1 cellular context compared by ENCODE assay signal in the genomic region with DNA sequence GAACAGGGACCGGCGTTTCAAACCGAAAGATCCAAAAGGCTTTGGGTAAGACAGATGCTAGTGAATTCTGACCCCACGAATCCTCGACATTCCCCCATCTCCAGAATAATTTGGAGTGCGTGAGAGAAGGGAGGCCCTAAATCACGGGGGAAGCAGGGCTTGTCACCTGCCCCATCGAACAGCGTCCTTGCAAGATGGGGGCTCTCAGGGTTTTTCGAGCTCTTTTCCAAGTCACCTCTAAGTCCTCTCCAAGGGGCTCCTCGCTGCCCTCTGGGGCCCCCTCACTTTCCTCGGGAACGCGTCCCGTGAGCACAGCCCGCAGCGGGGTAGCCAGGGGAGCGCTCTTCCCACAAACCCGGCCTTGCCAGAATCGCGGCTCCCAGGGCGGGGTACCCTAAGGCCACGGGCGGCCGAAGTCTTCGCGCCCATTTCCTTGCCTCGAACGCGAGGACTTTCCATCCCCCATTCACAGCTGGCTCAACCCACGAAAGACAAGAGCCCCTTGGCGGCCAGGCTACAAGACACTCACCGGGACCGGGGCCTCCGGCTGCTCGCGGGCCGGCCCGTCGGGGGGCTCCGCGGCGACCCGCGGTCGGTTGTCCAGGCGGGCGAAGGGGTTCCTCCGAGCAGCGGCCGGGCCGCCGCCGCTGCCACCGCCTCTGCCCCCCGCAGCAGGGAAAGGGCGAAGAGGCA.
TF ChIP-seq lines count a peak whose summit lies in the region.

No MANE protein-coding gene starts in this region.

TF ChIP-seq in K562, 482 proteins besides CTCF, POLR2A, EP300 and RAD21 (continued from another document and continues in another):
- TF ChIP-seq HEY1 (CRISPR knock-in tag; IDR thresholded peaks at IDR 0.05; ENCODE audit: borderline replicate concordance): no peak
- TF ChIP-seq NFIX (CRISPR knock-in tag; IDR thresholded peaks at IDR 0.05; ENCODE audit: low read depth): no peak
- TF ChIP-seq, protein P1, sequence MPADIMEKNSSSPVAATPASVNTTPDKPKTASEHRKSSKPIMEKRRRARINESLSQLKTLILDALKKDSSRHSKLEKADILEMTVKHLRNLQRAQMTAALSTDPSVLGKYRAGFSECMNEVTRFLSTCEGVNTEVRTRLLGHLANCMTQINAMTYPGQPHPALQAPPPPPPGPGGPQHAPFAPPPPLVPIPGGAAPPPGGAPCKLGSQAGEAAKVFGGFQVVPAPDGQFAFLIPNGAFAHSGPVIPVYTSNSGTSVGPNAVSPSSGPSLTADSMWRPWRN (IDR thresholded peaks at IDR 0.05; ENCODE audit: low read depth): no peak
- TF ChIP-seq NFE2 (IDR thresholded peaks at IDR 0.05; ENCODE audit: low read depth): no peak
- TF ChIP-seq NR3C1 (CRISPR knock-in tag; IDR thresholded peaks at IDR 0.05): no peak
- no peak for TF ChIP-seq ZFP30 (CRISPR knock-in tag; IDR thresholded peaks at IDR 0.05; ENCODE audit: borderline replicate concordance)
- TF ChIP-seq, protein P2, sequence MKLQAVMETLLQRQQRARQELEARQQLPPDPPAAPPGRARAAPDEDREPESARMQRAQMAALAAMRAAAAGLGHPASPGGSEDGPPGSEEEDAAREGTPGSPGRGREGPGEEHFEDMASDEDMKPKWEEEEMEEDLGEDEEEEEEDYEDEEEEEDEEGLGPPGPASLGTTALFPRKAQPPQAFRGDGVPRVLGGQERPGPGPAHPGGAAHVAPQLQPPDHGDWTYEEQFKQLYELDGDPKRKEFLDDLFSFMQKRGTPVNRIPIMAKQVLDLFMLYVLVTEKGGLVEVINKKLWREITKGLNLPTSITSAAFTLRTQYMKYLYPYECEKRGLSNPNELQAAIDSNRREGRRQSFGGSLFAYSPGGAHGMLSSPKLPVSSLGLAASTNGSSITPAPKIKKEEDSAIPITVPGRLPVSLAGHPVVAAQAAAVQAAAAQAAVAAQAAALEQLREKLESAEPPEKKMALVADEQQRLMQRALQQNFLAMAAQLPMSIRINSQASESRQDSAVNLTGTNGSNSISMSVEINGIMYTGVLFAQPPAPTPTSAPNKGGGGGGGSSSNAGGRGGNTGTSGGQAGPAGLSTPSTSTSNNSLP (IDR thresholded peaks at IDR 0.05; ENCODE audit: borderline replicate concordance, low read depth, low read length): no peak
- TF ChIP-seq C11orf30 (IDR thresholded peaks at IDR 0.05; ENCODE audit: low read depth): no peak
- peak in 2 of 3 experiments; percentile 10 to 20 for TF ChIP-seq YY1 (IDR thresholded peaks at IDR 0.05; ENCODE audit: borderline replicate concordance in 1 of 3, control insufficient read depth in 1 of 3, extremely low read depth in 1 of 3, insufficient read depth in 3 of 3, insufficient read length in 1 of 3, insufficient replicate concordance in 2 of 3, low read depth in 1 of 3, low read length in 2 of 3)
- TF ChIP-seq, protein P3, sequence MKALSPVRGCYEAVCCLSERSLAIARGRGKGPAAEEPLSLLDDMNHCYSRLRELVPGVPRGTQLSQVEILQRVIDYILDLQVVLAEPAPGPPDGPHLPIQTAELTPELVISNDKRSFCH (CRISPR knock-in tag; IDR thresholded peaks at IDR 0.05): no peak
- TF ChIP-seq, protein P3 (tag; IDR thresholded peaks at IDR 0.05): peak; percentile 82; the same call in 1 of the 2 replicates
- TF ChIP-seq, protein P4, sequence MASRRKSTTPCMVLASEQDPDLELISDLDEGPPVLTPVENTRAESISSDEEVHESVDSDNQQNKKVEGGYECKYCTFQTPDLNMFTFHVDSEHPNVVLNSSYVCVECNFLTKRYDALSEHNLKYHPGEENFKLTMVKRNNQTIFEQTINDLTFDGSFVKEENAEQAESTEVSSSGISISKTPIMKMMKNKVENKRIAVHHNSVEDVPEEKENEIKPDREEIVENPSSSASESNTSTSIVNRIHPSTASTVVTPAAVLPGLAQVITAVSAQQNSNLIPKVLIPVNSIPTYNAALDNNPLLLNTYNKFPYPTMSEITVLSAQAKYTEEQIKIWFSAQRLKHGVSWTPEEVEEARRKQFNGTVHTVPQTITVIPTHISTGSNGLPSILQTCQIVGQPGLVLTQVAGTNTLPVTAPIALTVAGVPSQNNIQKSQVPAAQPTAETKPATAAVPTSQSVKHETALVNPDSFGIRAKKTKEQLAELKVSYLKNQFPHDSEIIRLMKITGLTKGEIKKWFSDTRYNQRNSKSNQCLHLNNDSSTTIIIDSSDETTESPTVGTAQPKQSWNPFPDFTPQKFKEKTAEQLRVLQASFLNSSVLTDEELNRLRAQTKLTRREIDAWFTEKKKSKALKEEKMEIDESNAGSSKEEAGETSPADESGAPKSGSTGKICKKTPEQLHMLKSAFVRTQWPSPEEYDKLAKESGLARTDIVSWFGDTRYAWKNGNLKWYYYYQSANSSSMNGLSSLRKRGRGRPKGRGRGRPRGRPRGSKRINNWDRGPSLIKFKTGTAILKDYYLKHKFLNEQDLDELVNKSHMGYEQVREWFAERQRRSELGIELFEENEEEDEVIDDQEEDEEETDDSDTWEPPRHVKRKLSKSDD (conservative IDR thresholded peaks at IDR 0.05; ENCODE audit: low read length): no peak
- TF ChIP-seq ATF4 (CRISPR knock-in tag; IDR thresholded peaks at IDR 0.05): no peak
- TF ChIP-seq KDM2B (CRISPR knock-in tag; IDR thresholded peaks at IDR 0.05): no peak
- TF ChIP-seq NFYB (IDR thresholded peaks at IDR 0.05; ENCODE audit: extremely low read depth, insufficient read length): no peak
- no peak; the same call in 1 of the 2 replicates for TF ChIP-seq TGIF2 (CRISPR knock-in tag; IDR thresholded peaks at IDR 0.05)
- no peak for TF ChIP-seq JUN (IDR thresholded peaks at IDR 0.05; ENCODE audit: borderline replicate concordance, low read depth, low read length)
- no peak for TF ChIP-seq JUN (CRISPR knock-in tag; IDR thresholded peaks at IDR 0.05; ENCODE audit: borderline replicate concordance)
- no peak for TF ChIP-seq ZFP91 (CRISPR knock-in tag; IDR thresholded peaks at IDR 0.05)
- TF ChIP-seq, protein P5, sequence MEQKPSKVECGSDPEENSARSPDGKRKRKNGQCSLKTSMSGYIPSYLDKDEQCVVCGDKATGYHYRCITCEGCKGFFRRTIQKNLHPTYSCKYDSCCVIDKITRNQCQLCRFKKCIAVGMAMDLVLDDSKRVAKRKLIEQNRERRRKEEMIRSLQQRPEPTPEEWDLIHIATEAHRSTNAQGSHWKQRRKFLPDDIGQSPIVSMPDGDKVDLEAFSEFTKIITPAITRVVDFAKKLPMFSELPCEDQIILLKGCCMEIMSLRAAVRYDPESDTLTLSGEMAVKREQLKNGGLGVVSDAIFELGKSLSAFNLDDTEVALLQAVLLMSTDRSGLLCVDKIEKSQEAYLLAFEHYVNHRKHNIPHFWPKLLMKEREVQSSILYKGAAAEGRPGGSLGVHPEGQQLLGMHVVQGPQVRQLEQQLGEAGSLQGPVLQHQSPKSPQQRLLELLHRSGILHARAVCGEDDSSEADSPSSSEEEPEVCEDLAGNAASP (IDR thresholded peaks at IDR 0.05): no peak
- TF ChIP-seq ZNF609 (CRISPR knock-in tag; IDR thresholded peaks at IDR 0.05; ENCODE audit: borderline replicate concordance): no peak
- TF ChIP-seq RNF2 (IDR thresholded peaks at IDR 0.05): no peak
- TF ChIP-seq ZNF324 (CRISPR knock-in tag; IDR thresholded peaks at IDR 0.05): 0 out of 2 replicates have a peak, but pooled peaks have one; percentile 32
- TF ChIP-seq, protein P6, sequence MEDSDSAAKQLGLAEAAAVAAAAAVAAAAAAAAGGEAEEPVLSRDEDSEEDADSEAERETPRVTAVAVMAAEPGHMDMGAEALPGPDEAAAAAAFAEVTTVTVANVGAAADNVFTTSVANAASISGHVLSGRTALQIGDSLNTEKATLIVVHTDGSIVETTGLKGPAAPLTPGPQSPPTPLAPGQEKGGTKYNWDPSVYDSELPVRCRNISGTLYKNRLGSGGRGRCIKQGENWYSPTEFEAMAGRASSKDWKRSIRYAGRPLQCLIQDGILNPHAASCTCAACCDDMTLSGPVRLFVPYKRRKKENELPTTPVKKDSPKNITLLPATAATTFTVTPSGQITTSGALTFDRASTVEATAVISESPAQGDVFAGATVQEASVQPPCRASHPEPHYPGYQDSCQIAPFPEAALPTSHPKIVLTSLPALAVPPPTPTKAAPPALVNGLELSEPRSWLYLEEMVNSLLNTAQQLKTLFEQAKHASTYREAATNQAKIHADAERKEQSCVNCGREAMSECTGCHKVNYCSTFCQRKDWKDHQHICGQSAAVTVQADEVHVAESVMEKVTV (CRISPR knock-in tag; IDR thresholded peaks at IDR 0.05): no peak
- TF ChIP-seq, protein P7, sequence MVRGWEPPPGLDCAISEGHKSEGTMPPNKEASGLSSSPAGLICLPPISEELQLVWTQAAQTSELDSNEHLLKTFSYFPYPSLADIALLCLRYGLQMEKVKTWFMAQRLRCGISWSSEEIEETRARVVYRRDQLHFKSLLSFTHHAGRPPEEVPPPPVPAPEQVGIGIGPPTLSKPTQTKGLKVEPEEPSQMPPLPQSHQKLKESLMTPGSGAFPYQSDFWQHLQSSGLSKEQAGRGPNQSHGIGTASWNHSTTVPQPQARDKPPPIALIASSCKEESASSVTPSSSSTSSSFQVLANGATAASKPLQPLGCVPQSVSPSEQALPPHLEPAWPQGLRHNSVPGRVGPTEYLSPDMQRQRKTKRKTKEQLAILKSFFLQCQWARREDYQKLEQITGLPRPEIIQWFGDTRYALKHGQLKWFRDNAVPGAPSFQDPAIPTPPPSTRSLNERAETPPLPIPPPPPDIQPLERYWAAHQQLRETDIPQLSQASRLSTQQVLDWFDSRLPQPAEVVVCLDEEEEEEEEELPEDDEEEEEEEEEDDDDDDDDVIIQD (CRISPR knock-in tag; IDR thresholded peaks at IDR 0.05): 0 out of 2 replicates have a peak, but pooled peaks have one; percentile 53
- TF ChIP-seq, protein P8, sequence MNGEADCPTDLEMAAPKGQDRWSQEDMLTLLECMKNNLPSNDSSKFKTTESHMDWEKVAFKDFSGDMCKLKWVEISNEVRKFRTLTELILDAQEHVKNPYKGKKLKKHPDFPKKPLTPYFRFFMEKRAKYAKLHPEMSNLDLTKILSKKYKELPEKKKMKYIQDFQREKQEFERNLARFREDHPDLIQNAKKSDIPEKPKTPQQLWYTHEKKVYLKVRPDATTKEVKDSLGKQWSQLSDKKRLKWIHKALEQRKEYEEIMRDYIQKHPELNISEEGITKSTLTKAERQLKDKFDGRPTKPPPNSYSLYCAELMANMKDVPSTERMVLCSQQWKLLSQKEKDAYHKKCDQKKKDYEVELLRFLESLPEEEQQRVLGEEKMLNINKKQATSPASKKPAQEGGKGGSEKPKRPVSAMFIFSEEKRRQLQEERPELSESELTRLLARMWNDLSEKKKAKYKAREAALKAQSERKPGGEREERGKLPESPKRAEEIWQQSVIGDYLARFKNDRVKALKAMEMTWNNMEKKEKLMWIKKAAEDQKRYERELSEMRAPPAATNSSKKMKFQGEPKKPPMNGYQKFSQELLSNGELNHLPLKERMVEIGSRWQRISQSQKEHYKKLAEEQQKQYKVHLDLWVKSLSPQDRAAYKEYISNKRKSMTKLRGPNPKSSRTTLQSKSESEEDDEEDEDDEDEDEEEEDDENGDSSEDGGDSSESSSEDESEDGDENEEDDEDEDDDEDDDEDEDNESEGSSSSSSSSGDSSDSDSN (IDR thresholded peaks at IDR 0.05; ENCODE audit: borderline replicate concordance in 1 of 2, low read depth in 2 of 2, low read length in 2 of 2): peak in 1 of 2 experiments; percentile 58; a peak in 1 of 4 replicates
- TF ChIP-seq MEIS2 (IDR thresholded peaks at IDR 0.05; ENCODE audit: partially characterized antibody): peak; percentile 58
